In the genomic region with DNA sequence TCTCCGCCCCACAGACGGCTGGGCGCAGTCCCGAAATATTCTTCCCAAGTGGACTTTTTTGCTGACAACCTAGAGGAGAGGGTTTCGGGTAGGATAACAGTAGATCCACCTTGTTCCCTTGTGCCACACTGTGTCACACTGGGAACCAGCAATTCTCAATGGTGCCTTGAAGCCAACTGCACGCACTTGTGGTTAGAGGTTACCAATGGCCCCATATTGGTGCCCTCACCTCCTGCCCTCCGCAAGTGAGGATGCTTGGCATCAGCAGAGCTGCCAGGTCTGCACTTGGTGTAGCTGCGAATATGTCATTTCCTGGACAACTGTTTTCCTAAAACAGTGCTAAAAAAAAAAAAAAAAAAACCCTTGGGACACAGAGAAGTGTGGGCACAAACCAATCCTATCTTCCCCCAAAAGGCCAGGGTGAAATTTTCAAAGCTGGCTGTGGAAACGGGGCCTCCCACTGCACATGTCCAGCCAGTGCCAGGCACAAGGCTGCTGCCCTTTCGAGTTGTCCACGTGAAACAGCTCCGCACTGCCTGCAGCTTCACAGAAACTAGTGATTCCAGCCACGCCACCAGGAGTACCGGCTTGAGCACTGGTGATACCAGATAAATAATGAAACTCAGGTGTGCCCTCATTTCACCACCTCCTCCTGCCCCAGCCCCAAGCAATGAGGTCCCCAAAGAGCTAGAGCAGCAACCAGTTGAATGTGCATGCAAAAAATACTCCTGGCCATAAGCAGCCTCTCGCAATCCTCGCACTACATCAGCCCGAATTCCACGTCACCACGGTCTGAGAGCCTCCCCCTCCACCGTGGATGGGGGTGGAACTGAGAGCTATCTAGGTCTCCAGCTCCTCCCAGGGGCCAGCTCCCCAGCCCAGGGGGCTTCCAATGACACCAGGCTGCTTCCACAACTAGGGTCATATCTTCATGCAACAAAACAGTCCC, we compare ENCODE assay signal across 8 cellular contexts. TPM values are rescaled to one million over a fixed set of nuclear protein-coding genes. Genes with fewer than 3 reads are reported as not detected.
A peak's percentile ranks its signal among the peaks of the same experiment; 100 is the strongest.
DNase-seq lines count a peak whose midpoint lies in the region; ATAC-seq lines count a peak whose summit lies in the region.

No MANE protein-coding gene starts in this region.

- intact Hi-C loops in activated CD4-positive, alpha-beta T cell treated with anti-CD3 and anti-CD28 coated beads for 36 hours (cut with DNase I, micrococcal nuclease), result loop anchor here (1.0 to 10.0 kb wide), 10 partner anchors 9 to 1778 kb away; a partner anchor contains a TSS
- intact Hi-C loops in head of caudate nucleus (cut with DNase I), result loop anchor here (5.0 to 10.0 kb wide), 2 partner anchors 156 to 348 kb away; a partner anchor contains a TSS

- H3K27me3 Mint-ChIP-seq in activated CD4-positive, alpha-beta T cell treated with anti-CD3 and anti-CD28 coated beads for 36 hours, result no peaks in the 10 kb centered on the region
- H3K27me3 Mint-ChIP-seq in activated T-cell treated with anti-CD3 and anti-CD28 coated beads, Interleukin-2, amount 50 U/mL, for 4 hours (ENCODE audit: low read depth), result no peaks in the 10 kb centered on the region

- POLR2A ChIA-PET in activated CD4-positive, alpha-beta T cell treated with anti-CD3 and anti-CD28 coated beads for 36 hours (lab: Charles Lee), result interaction anchor here (0.5 to 3.5 kb wide), 24 partner anchors 9 to 165 kb away, joined by 3 to 21 read pairs (median 5); no protein-coding TSS in a partner anchor

- CTCF ChIA-PET in activated CD4-positive, alpha-beta T cell treated with anti-CD3 and anti-CD28 coated beads for 36 hours (lab: Charles Lee), result interaction anchor here (0.6 to 2.5 kb wide), 17 partner anchors 9 to 167 kb away, joined by 3 to 18 read pairs (median 5); a partner anchor contains a TSS

- H3K4me1 Mint-ChIP-seq in activated CD4-positive, alpha-beta T cell treated with anti-CD3 and anti-CD28 coated beads for 36 hours, result peaks cover 59% of the 10 kb centered on the region
- peaks cover 73% of the 10 kb centered on the region for H3K4me1 Mint-ChIP-seq in activated T-cell treated with anti-CD3 and anti-CD28 coated beads, Interleukin-2, amount 50 U/mL, for 4 hours (ENCODE audit: low read depth)

- peak; percentile 2 for ATAC-seq in activated CD4-positive, alpha-beta T cell treated with anti-CD3 and anti-CD28 coated beads for 36 hours
- ATAC-seq in activated T-cell treated with anti-CD3 and anti-CD28 coated beads, Interleukin-2, amount 50 U/mL, for 4 hours, result no peak
- ATAC-seq in GM21576 (IDR thresholded peaks at IDR 0.05; ENCODE audit: unreplicated experiment), result no peak

- peak overlapping the region; percentile 99 for H3K27ac Mint-ChIP-seq in activated CD4-positive, alpha-beta T cell treated with anti-CD3 and anti-CD28 coated beads for 36 hours

- peaks cover 50% of the 10 kb centered on the region for H3K36me3 Mint-ChIP-seq in activated CD4-positive, alpha-beta T cell treated with anti-CD3 and anti-CD28 coated beads for 36 hours (ENCODE audit: low read depth)
- peaks cover 12% of the 10 kb centered on the region for H3K36me3 Mint-ChIP-seq in activated T-cell treated with anti-CD3 and anti-CD28 coated beads, Interleukin-2, amount 50 U/mL, for 4 hours (ENCODE audit: insufficient read depth)

- no peaks in the 10 kb centered on the region for H3K9me3 Mint-ChIP-seq in activated CD4-positive, alpha-beta T cell treated with anti-CD3 and anti-CD28 coated beads for 36 hours (ENCODE audit: low read depth)
- no peaks in the 10 kb centered on the region for H3K9me3 Mint-ChIP-seq in activated T-cell treated with anti-CD3 and anti-CD28 coated beads, Interleukin-2, amount 50 U/mL, for 4 hours

- H3K4me3 Mint-ChIP-seq in activated CD4-positive, alpha-beta T cell treated with anti-CD3 and anti-CD28 coated beads for 36 hours, result peak overlapping the region; percentile 97
- H3K4me3 Mint-ChIP-seq in activated T-cell treated with anti-CD3 and anti-CD28 coated beads, Interleukin-2, amount 50 U/mL, for 4 hours, result peak overlapping the region; percentile 81

- DNase-seq in activated CD4-positive, alpha-beta T cell treated with anti-CD3 and anti-CD28 coated beads for 36 hours, result peak; percentile 83
- no peak for DNase-seq in activated CD4-positive, alpha-beta T cell treated with anti-CD3 and anti-CD28 coated beads for 1 hour
- DNase-seq in activated T-cell treated with anti-CD3 and anti-CD28 coated beads, Interleukin-2, amount 50 U/mL, for 4 hours, result peak; percentile 50
- DNase-seq in head of caudate nucleus (peak in 34 of 42 donors; percentile 20 to 77 (median 58)), NCI-H1694 (lab: John Stamatoyannopoulos, UW) (no peak), NCI-H2171 treated with DMSO at 0.1 percent for 48 hours (lab: John Stamatoyannopoulos, UW) (no peak)
- DNase-seq in stimulated activated CD8-positive, alpha-beta memory T cell treated with anti-CD3 and anti-CD28 coated beads, Interleukin-12 subunit alpha, Interleukin-12 subunit beta, amount 100 ng/mL, for 1 hour (ENCODE audit: low read depth), result peak; percentile 45

RNA-seq across cellular contexts. Expression of a gene that starts 51.2 kb away (rescaled TPM):
- 10 to 100 TPM; 37.6 to 48.5 TPM for total RNA-seq in activated CD4-positive, alpha-beta T cell treated with anti-CD3 and anti-CD28 coated beads for 36 hours
- total RNA-seq in activated T-cell treated with anti-CD3 and anti-CD28 coated beads, Interleukin-2, amount 50 U/mL, for 4 hours, result 10 to 100 TPM; 39.1 to 48.4 (median 47.0) TPM

RNA-seq across cellular contexts. Expression of a gene that starts 51.4 kb away (rescaled TPM):
- total RNA-seq in activated CD4-positive, alpha-beta T cell treated with anti-CD3 and anti-CD28 coated beads for 36 hours, result 10 to 100 TPM; 42.8 to 59.8 TPM
- 10 to 100 TPM; 74.8 to 92.6 (median 76.2) TPM for total RNA-seq in activated T-cell treated with anti-CD3 and anti-CD28 coated beads, Interleukin-2, amount 50 U/mL, for 4 hours

Comparison
In these comparisons a context has a peak if more than half of its experiments do, and no peak if none do; other contexts are left out.
1. DNase-seq: peak in activated CD4-positive, alpha-beta T cell treated with anti-CD3 and anti-CD28 coated beads for 36 hours (single experiment), activated T-cell treated with anti-CD3 and anti-CD28 coated beads, Interleukin-2, amount 50 U/mL, for 4 hours (single experiment), head of caudate nucleus (34 of 42) and stimulated activated CD8-positive, alpha-beta memory T cell treated with anti-CD3 and anti-CD28 coated beads, Interleukin-12 subunit alpha, Interleukin-12 subunit beta, amount 100 ng/mL, for 1 hour (single experiment); none in activated CD4-positive, alpha-beta T cell treated with anti-CD3 and anti-CD28 coated beads for 1 hour (single experiment), NCI-H1694 (single experiment) and NCI-H2171 treated with DMSO at 0.1 percent for 48 hours (single experiment).